In genomic region chr6:1645466-1646185, GRCh38 we compare ENCODE assay signal across 22 cellular contexts. TPM values are rescaled to one million over a fixed set of nuclear protein-coding genes. Genes with fewer than 3 reads are reported as not detected.
"Had no signal": no experiment of that assay in that cellular context is flagged by ENCODE, and none has a peak within 500 bp of the region (broad histone marks: within the 10 kb centered on the region; RNA-seq: fewer than 3 reads in every experiment).

No MANE protein-coding gene starts in this region.

- H3K4me3 ChIP-seq: adrenal gland, heart left ventricle, lower lobe of right lung, ovary, prostate gland, thyroid gland had no signal

- H3K4me1 ChIP-seq: adrenal gland, lower lobe of right lung, prostate gland had no signal

- H3K4me1 Mint-ChIP-seq: central memory CD8-positive, alpha-beta T cell had no signal

- H3K27ac Mint-ChIP-seq: activated naive CD8-positive, alpha-beta T cell; stimulated activated naive CD8-positive, alpha-beta T cell treated with anti-CD3 and anti-CD28 coated beads, Interleukin-15, Interleukin-2, amounts not matched to agents 100 ng/mL and 50 ng/mL, for 24 hours; T-helper 2 cell treated with Interferon-gamma antibody and Interleukin-4, amounts not matched to agents 5 μg/mL and 100 μg/mL, for 36 hours had no signal

- ATAC-seq: esophagus mucosa; heart left ventricle; lower lobe of right lung; naive thymus-derived CD4-positive, alpha-beta T cell had no signal

- H3K27me3 ChIP-seq: adrenal gland, heart left ventricle, ovary, thyroid gland had no signal

- H3K27me3 Mint-ChIP-seq: activated naive CD8-positive, alpha-beta T cell; central memory CD8-positive, alpha-beta T cell; naive thymus-derived CD4-positive, alpha-beta T cell; stimulated activated naive CD8-positive, alpha-beta T cell treated with anti-CD3 and anti-CD28 coated beads, Interleukin-15, Interleukin-2, amounts not matched to agents 100 ng/mL and 50 ng/mL, for 24 hours had no signal

- DNase-seq: activated CD4-positive, alpha-beta T cell treated with anti-CD3 and anti-CD28 coated beads for 1 hour; activated CD4-positive, alpha-beta T cell treated with anti-CD3 and anti-CD28 coated beads, Interleukin-2, amount 50 U/mL, for 1 hour; activated gamma-delta T cell treated with Interleukin-2 at 50 U/mL for 16 hours; activated T-cell treated with anti-CD3 and anti-CD28 coated beads, Interleukin-2, amount 50 U/mL, for 1 hour; adrenal gland; effector memory CD4-positive, alpha-beta T cell; heart left ventricle; lower lobe of right lung; naive thymus-derived CD4-positive, alpha-beta T cell; ovary; stimulated activated CD4-positive, alpha-beta T cell treated with anti-CD3 and anti-CD28 coated beads, Interleukin-12 subunit alpha, Interleukin-12 subunit beta, amount 100 ng/mL, for 4 hours; stimulated activated CD4-positive, alpha-beta T cell treated with anti-CD3 and anti-CD28 coated beads, Interleukin-4, amount 100 ng/mL, for 4 hours; substantia nigra; SW 1271; thyroid gland; WERI-Rb-1 had no signal

- H3K27ac ChIP-seq: adrenal gland, heart left ventricle, lower lobe of right lung, ovary, prostate gland, thyroid gland, WERI-Rb-1 had no signal

- H3K36me3 ChIP-seq: adrenal gland, heart left ventricle, lower lobe of right lung, ovary, prostate gland, thyroid gland, WERI-Rb-1 had no signal

- H3K9me3 Mint-ChIP-seq: central memory CD8-positive, alpha-beta T cell; stimulated activated naive CD8-positive, alpha-beta T cell treated with anti-CD3 and anti-CD28 coated beads, Interleukin-15, Interleukin-2, amounts not matched to agents 100 ng/mL and 50 ng/mL, for 24 hours; T-helper 2 cell treated with Interferon-gamma antibody and Interleukin-4, amounts not matched to agents 5 μg/mL and 100 μg/mL, for 36 hours had no signal

- H3K4me3 Mint-ChIP-seq: activated naive CD8-positive, alpha-beta T cell; central memory CD8-positive, alpha-beta T cell; naive thymus-derived CD4-positive, alpha-beta T cell; stimulated activated naive CD8-positive, alpha-beta T cell treated with anti-CD3 and anti-CD28 coated beads, Interleukin-15, Interleukin-2, amounts not matched to agents 100 ng/mL and 50 ng/mL, for 24 hours; T-helper 2 cell treated with Interferon-gamma antibody and Interleukin-4, amounts not matched to agents 5 μg/mL and 100 μg/mL, for 36 hours had no signal

- H3K9me3 ChIP-seq: adrenal gland, heart left ventricle, lower lobe of right lung, ovary, prostate gland, thyroid gland had no signal

RNA-seq across cellular contexts. Expression of gene FOXC1, which starts 35.9 kb away (rescaled TPM):
- total RNA-seq: naive thymus-derived CD4-positive, alpha-beta T cell had no signal
- polyA plus RNA-seq: naive thymus-derived CD4-positive, alpha-beta T cell had no signal
